Comparison of ENCODE assay signal across 28 cellular contexts in genomic region chr18:27632706-27633105, GRCh38.
"Had no signal": no experiment of that assay in that cellular context is flagged by ENCODE, and none has a peak within 500 bp of the region (broad histone marks: within the 10 kb centered on the region; RNA-seq: fewer than 3 reads in every experiment).

No MANE protein-coding gene starts in this region.

- H3K4me3 ChIP-seq: stomach, suprapubic skin, testis, thoracic aorta, thyroid gland, tibial artery, tibial nerve, transverse colon, upper lobe of left lung, upper lobe of right lung, uterus, vagina had no signal

- H3K27me3 Mint-ChIP-seq: stimulated activated memory B cell treated with anti-CD40 and anti-IgM and Interleukin-4, amounts not matched to agents 10 μg/mL and 1 μg/mL and 100 μg/mL, for 72 hours; stimulated activated naive B cell treated with anti-CD40 and anti-IgM and Interleukin-4, amounts not matched to agents 10 μg/mL and 1 μg/mL and 100 μg/mL, for 72 hours; stimulated activated naive CD8-positive, alpha-beta T cell treated with anti-CD3 and anti-CD28 coated beads, Interleukin-15, amount 100 ng/mL, for 72 hours; stimulated activated naive CD8-positive, alpha-beta T cell treated with anti-CD3 and anti-CD28 coated beads, Interleukin-15, Interleukin-2, amounts not matched to agents 100 ng/mL and 50 ng/mL, for 24 hours; type B pancreatic cell had no signal

- H3K36me3 ChIP-seq: stomach, suprapubic skin, thoracic aorta, thyroid gland, tibial artery, tibial nerve, transverse colon, upper lobe of left lung, upper lobe of right lung, uterus, vagina had no signal

- H3K4me3 Mint-ChIP-seq: stimulated activated effector memory CD8-positive, alpha-beta T cell treated with anti-CD3 and anti-CD28 coated beads, Interleukin-12 subunit alpha, Interleukin-12 subunit beta, amount 100 ng/mL, for 72 hours; stimulated activated memory B cell treated with anti-CD40 and anti-IgM and Interleukin-4, amounts not matched to agents 10 μg/mL and 1 μg/mL and 100 μg/mL, for 72 hours; stimulated activated naive B cell treated with anti-CD40 and anti-IgM and Interleukin-4, amounts not matched to agents 10 μg/mL and 1 μg/mL and 100 μg/mL, for 72 hours; stimulated activated naive CD8-positive, alpha-beta T cell treated with anti-CD3 and anti-CD28 coated beads, Interleukin-15, amount 100 ng/mL, for 72 hours; stimulated activated naive CD8-positive, alpha-beta T cell treated with anti-CD3 and anti-CD28 coated beads, Interleukin-15, Interleukin-2, amounts not matched to agents 100 ng/mL and 50 ng/mL, for 24 hours; type B pancreatic cell had no signal

- H3K27me3 ChIP-seq: stomach, suprapubic skin, testis, thyroid gland, tibial artery, tibial nerve, transverse colon, upper lobe of left lung, upper lobe of right lung, uterus, vagina had no signal

- H3K4me1 Mint-ChIP-seq: stimulated activated effector memory CD8-positive, alpha-beta T cell treated with anti-CD3 and anti-CD28 coated beads, Interleukin-12 subunit alpha, Interleukin-12 subunit beta, amount 100 ng/mL, for 72 hours; stimulated activated memory B cell treated with anti-CD40 and anti-IgM and Interleukin-4, amounts not matched to agents 10 μg/mL and 1 μg/mL and 100 μg/mL, for 72 hours; stimulated activated naive B cell treated with anti-CD40 and anti-IgM and Interleukin-4, amounts not matched to agents 10 μg/mL and 1 μg/mL and 100 μg/mL, for 72 hours; stimulated activated naive CD8-positive, alpha-beta T cell treated with anti-CD3 and anti-CD28 coated beads, Interleukin-15, amount 100 ng/mL, for 72 hours had no signal

- DNase-seq: stimulated activated CD4-positive, alpha-beta T cell treated with anti-CD3 and anti-CD28 coated beads, Interleukin-2, amount 100 ng/mL, for 48 hours; stimulated activated CD4-positive, alpha-beta T cell treated with anti-CD3 and anti-CD28 coated beads, Interleukin-4, amount 100 ng/mL, for 1 hour; stimulated activated CD4-positive, alpha-beta T cell treated with anti-CD3 and anti-CD28 coated beads, Interleukin-4, amount 100 ng/mL, for 24 hours; stimulated activated CD4-positive, alpha-beta T cell treated with anti-CD3 and anti-CD28 coated beads, Interleukin-4, amount 100 ng/mL, for 4 hours; stimulated activated CD8-positive, alpha-beta memory T cell treated with anti-CD3 and anti-CD28 coated beads, Interleukin-4, amount 100 ng/mL, for 48 hours; stimulated activated naive B cell treated with anti-CD40 and anti-IgM and Interleukin-4, amounts not matched to agents 10 μg/mL and 1 μg/mL and 100 μg/mL, for 72 hours; stimulated activated naive CD4-positive, alpha-beta T cell; stimulated activated naive CD4-positive, alpha-beta T cell treated with Interleukin-2 at 50 U/mL for 16 hours; stimulated activated naive CD8-positive, alpha-beta T cell treated with anti-CD3 and anti-CD28 coated beads, Interleukin-15, amount 100 ng/mL, for 72 hours; stimulated activated naive CD8-positive, alpha-beta T cell treated with anti-CD3 and anti-CD28 coated beads, Interleukin-15, Interleukin-2, amounts not matched to agents 100 U/mL and 50 U/mL, for 24 hours; stomach; substantia nigra; testis; thyroid gland; tibial artery; transverse colon; trophoblast cell; upper lobe of left lung; upper lobe of right lung; uterus had no signal

- H3K9me3 ChIP-seq: stomach, suprapubic skin, testis, thoracic aorta, thyroid gland, tibial artery, tibial nerve, transverse colon, upper lobe of left lung, upper lobe of right lung, uterus, vagina had no signal

- H3K27ac ChIP-seq: stomach, suprapubic skin, testis, thoracic aorta, thyroid gland, tibial artery, tibial nerve, transverse colon, upper lobe of left lung, upper lobe of right lung, uterus, vagina had no signal

- H3K9me3 Mint-ChIP-seq: stimulated activated memory B cell treated with anti-CD40 and anti-IgM and Interleukin-4, amounts not matched to agents 10 μg/mL and 1 μg/mL and 100 μg/mL, for 72 hours; stimulated activated naive B cell treated with anti-CD40 and anti-IgM and Interleukin-4, amounts not matched to agents 10 μg/mL and 1 μg/mL and 100 μg/mL, for 72 hours; stimulated activated naive CD8-positive, alpha-beta T cell treated with anti-CD3 and anti-CD28 coated beads, Interleukin-15, Interleukin-2, amounts not matched to agents 100 ng/mL and 50 ng/mL, for 24 hours; type B pancreatic cell had no signal

- H3K27ac Mint-ChIP-seq: stimulated activated effector memory CD8-positive, alpha-beta T cell treated with anti-CD3 and anti-CD28 coated beads, Interleukin-12 subunit alpha, Interleukin-12 subunit beta, amount 100 ng/mL, for 72 hours; stimulated activated memory B cell treated with anti-CD40 and anti-IgM and Interleukin-4, amounts not matched to agents 10 μg/mL and 1 μg/mL and 100 μg/mL, for 72 hours; stimulated activated naive B cell treated with anti-CD40 and anti-IgM and Interleukin-4, amounts not matched to agents 10 μg/mL and 1 μg/mL and 100 μg/mL, for 72 hours; stimulated activated naive CD8-positive, alpha-beta T cell treated with anti-CD3 and anti-CD28 coated beads, Interleukin-15, amount 100 ng/mL, for 72 hours; stimulated activated naive CD8-positive, alpha-beta T cell treated with anti-CD3 and anti-CD28 coated beads, Interleukin-15, Interleukin-2, amounts not matched to agents 100 ng/mL and 50 ng/mL, for 24 hours; type B pancreatic cell had no signal

- H3K36me3 Mint-ChIP-seq: stimulated activated effector memory CD8-positive, alpha-beta T cell treated with anti-CD3 and anti-CD28 coated beads, Interleukin-12 subunit alpha, Interleukin-12 subunit beta, amount 100 ng/mL, for 72 hours; stimulated activated memory B cell treated with anti-CD40 and anti-IgM and Interleukin-4, amounts not matched to agents 10 μg/mL and 1 μg/mL and 100 μg/mL, for 72 hours; stimulated activated naive B cell treated with anti-CD40 and anti-IgM and Interleukin-4, amounts not matched to agents 10 μg/mL and 1 μg/mL and 100 μg/mL, for 72 hours; type B pancreatic cell had no signal
